Comparison of ENCODE assay signal across 19 cellular contexts in the genomic region with DNA sequence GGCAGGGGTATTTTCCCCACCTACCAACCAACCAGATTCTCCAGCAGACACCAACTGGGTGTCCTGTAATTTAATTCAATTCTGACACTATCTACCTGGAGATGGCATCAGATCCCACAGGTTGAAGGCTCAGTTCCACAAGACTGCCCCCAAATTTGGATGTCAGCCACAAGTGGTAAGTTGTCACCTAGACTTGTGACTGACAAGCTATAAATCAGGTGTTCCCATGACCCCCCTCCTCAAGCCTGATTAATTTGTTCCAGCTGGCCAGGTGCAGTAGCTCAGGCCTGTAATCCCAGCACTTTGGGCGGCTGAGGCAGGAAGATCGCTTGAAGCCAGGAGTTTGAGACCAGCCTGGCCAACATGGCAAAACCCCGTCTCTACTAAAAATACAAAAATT. TPM values are rescaled to one million over a fixed set of nuclear protein-coding genes. Genes with fewer than 3 reads are reported as not detected.
A peak's percentile ranks its signal among the peaks of the same experiment; 100 is the strongest.
DNase-seq lines count a peak whose midpoint lies in the region; ATAC-seq, FAIRE-seq and TF ChIP-seq lines count a peak whose summit lies in the region.
"Had no signal": no experiment of that assay in that cellular context is flagged by ENCODE, and none has a peak within 500 bp of the region (broad histone marks: within the 10 kb centered on the region; RNA-seq: fewer than 3 reads in every experiment).

No MANE protein-coding gene starts in this region.

- H4K20me1 ChIP-seq in K562 (replicated peaks; ENCODE audit: control insufficient read depth, insufficient read depth, low read length), result no peaks in the 10 kb centered on the region

- FAIRE-seq in K562 (lab: Jason Lieb, UNC), result no peak
- FAIRE-seq: A549, D721Med, H1, HepG2 had no signal

- in situ Hi-C loops in K562 (cut with MboI), result no loop called here

- H3K36me3 ChIP-seq in K562 (ENCODE audit: control insufficient read depth, insufficient read depth, low read length) (no peaks in the 10 kb centered on the region), thyroid gland (no peaks in the 10 kb centered on the region)

- POLR2A ChIA-PET in K562 (lab: Yijun Ruan, JAX), result interaction anchor here (1.7 kb wide), 1 partner anchor 11 kb away, joined by 4 read pairs; a partner anchor contains a TSS

- WGBS in K562 (ENCODE audit: insufficient coverage, low coverage, missing lambda C conversion rate), result 7% methylated on average over 3 of the region's 3 CpGs
- WGBS in thyroid gland, 2 donors, result 85 to 100% methylated on average over 3 of the region's 3 CpGs

- H2AFZ ChIP-seq in K562 (ENCODE audit: low read depth, low read length), result no peak overlapping the region

- H3K4me3 ChIP-seq in K562 (no peak overlapping the region), thyroid gland (replicated peaks in 1 of 3) (no peak overlapping the region)
- H3K4me3 ChIP-seq: A549 had no signal

- no peaks in the 10 kb centered on the region for H3K79me2 ChIP-seq in K562 (ENCODE audit: control insufficient read depth, insufficient read depth, low read length)

- H3K4me2 ChIP-seq in K562 (ENCODE audit: insufficient read depth, low read length), result no peak overlapping the region
- H3K4me2 ChIP-seq: A549 had no signal

- no peak for TF ChIP-seq EP300 in K562 (IDR thresholded peaks at IDR 0.05; ENCODE audit: low read length)

- intact Hi-C loops in K562 (cut with micrococcal nuclease), result no loop called here
- intact Hi-C loops in thyroid gland (cut with DNase I), result loop anchor here (10.0 kb wide), 1 partner anchor 327 kb away; no protein-coding TSS in a partner anchor

- H3K9me1 ChIP-seq in K562 (ENCODE audit: control insufficient read depth, insufficient read depth, low read length), result no peaks in the 10 kb centered on the region

- TF ChIP-seq POLR2A in K562 (conservative IDR thresholded peaks at IDR 0.05), result no peak
- TF ChIP-seq POLR2A in thyroid gland (IDR thresholded peaks at IDR 0.05), result no peak

- no peak for ATAC-seq in K562
- ATAC-seq: A549, HepG2 had no signal

- no TSS peak for BruUV-seq in K562 (replicated peaks; lab: Mats Ljungman, UMichigan)

- H3K27me3 ChIP-seq in K562 (ENCODE audit: control insufficient read depth in 2 of 2, insufficient read depth in 2 of 2, low read length in 2 of 2) (peaks cover 12 to 28% of the 10 kb centered on the region in 2 experiments), thyroid gland (no peaks in the 10 kb centered on the region)

- TF ChIP-seq CTCF in K562 (IDR thresholded peaks at IDR 0.05 in 2 of 3, conservative IDR thresholded peaks at IDR 0.05 in 1 of 3; ENCODE audit: insufficient read depth in 2 of 3, low read depth in 1 of 3, low read length in 3 of 3), result no peak
- no peak for TF ChIP-seq CTCF in thyroid gland (IDR thresholded peaks at IDR 0.05)

- no peak for TF ChIP-seq RAD21 in K562 (CRISPR knock-in tag; conservative IDR thresholded peaks at IDR 0.05 in 1 of 2, IDR thresholded peaks at IDR 0.05 in 1 of 2)

- H3K4me1 ChIP-seq in K562 (replicated peaks in 1 of 2; ENCODE audit: control insufficient read depth in 2 of 2, insufficient read depth in 2 of 2, low read length in 2 of 2) (no peaks in the 10 kb centered on the region; a peak in 1 of 5 replicates), thyroid gland (no peaks in the 10 kb centered on the region)
- H3K4me1 ChIP-seq: A549 had no signal

- H3K9me3 ChIP-seq in K562 (replicated peaks; ENCODE audit: control insufficient read depth, insufficient read depth, low read depth, low read length) (no peaks in the 10 kb centered on the region; the same call in 1 of the 2 replicates), thyroid gland (no peaks in the 10 kb centered on the region)

- H3K27ac ChIP-seq in K562 (ENCODE audit: extremely low read depth, low read depth, low read length), result no peak overlapping the region
- H3K27ac ChIP-seq in thyroid gland, result no peak overlapping the region
- H3K27ac ChIP-seq: 22Rv1, A549, C4-2B had no signal

- no peak overlapping the region for H3K9ac ChIP-seq in K562 (ENCODE audit: insufficient read depth in 1 of 2, low read depth in 2 of 2, low read length in 2 of 2)

- DNase-seq in NCI-H345 (lab: John Stamatoyannopoulos, UW) (peak; percentile 25), NCI-H345 treated with DMSO at 0.1 percent for 48 hours (lab: John Stamatoyannopoulos, UW; ENCODE audit: unreplicated experiment) (no peak), NCI-H69 (lab: John Stamatoyannopoulos, UW) (peak; percentile 7), K562 (ENCODE audit: extremely low read depth in 1 of 4, low spot score in 3 of 4) (no peak), thyroid gland (no peak), NCI-H1694 treated with DMSO at 0.1 percent for 48 hours (lab: John Stamatoyannopoulos, UW) (no peak), nucleus accumbens (lab: John Stamatoyannopoulos, UW) (no peak)
- DNase-seq: AML-193; Caco-2; CD4-positive, alpha-beta T cell; GF-D8; H9 had no signal

- CTCF ChIA-PET in K562 (lab: Yijun Ruan, JAX; ENCODE audit: low intra/inter-chr PET ratio), result no interaction called here

RNA-seq across cellular contexts. Expression of a gene that starts 10.6 kb away (rescaled TPM):
- 51.5 and 132 TPM in 2 replicates for total RNA-seq in K562 (2011; cell fraction: chromatin; rRNA removed; ENCODE audit: low replicate concordance)
- total RNA-seq in K562 (2011; cell fraction: nucleolus; rRNA removed), result 81.6 and 90.9 TPM in 2 replicates
- total RNA-seq in K562 (2011; cell fraction: nucleoplasm; rRNA removed), result 63.4 TPM in 2 replicates
- total RNA-seq in K562 (2014; rRNA removed), result 34.1 and 42.5 TPM in 2 replicates
- total RNA-seq in K562 (2014; rRNA removed; fragmentation: Illumina TruSeq; extraction: Trizol), result 9.0 and 10.9 TPM in 2 replicates
- 11.3 and 12.1 TPM in 2 replicates for total RNA-seq in K562 (2015; rRNA removed; fragmentation: Illumina TruSeq; extraction: Trizol)
- total RNA-seq in K562 (2021), result 38.1 and 41.3 TPM in 2 replicates
- 14.2 and 19.9 TPM in 2 replicates for polyA plus RNA-seq in K562 (2011; rRNA removed)
- polyA plus RNA-seq in K562 (2011; cell fraction: cytosol; rRNA removed), result 12.2 and 17.1 TPM in 2 replicates
- polyA plus RNA-seq in K562 (2011; cell fraction: nucleus; rRNA removed), result 161 and 209 TPM in 2 replicates
- 23.5 and 33.1 TPM in 2 replicates for polyA plus RNA-seq in K562 (2012)
- 14.8 and 20.5 TPM in 2 replicates for polyA plus RNA-seq in K562 (2014; fragmentation: Illumina TruSeq; extraction: Trizol)
- 1 to 10 TPM; 3.5 to 4.1 TPM for polyA plus RNA-seq in K562 (2014; fragmentation: Nextera tagmentation; extraction: Ambion mirVana)
- polyA plus RNA-seq in K562 (2014; rRNA removed), result 37.8 and 38.3 TPM in 2 replicates
- polyA minus RNA-seq in K562 (2011; rRNA and poly(A)+ RNA removed), result 3.4 and 5.9 TPM in 2 replicates
- 7.5 and 8.7 TPM in 2 replicates for polyA minus RNA-seq in K562 (2011; cell fraction: cytosol; rRNA and poly(A)+ RNA removed)
- polyA minus RNA-seq in K562 (2011; cell fraction: nucleus; rRNA and poly(A)+ RNA removed), result 20.7 and 21.9 TPM in 2 replicates
- total RNA-seq in thyroid gland, result 10 to 100 TPM in 3 of 4 donors, 1 to 10 TPM in 1; 7.9 to 17.8 (median 10.2) TPM

RNA-seq across cellular contexts. Expression of a gene that starts 16.0 kb away (rescaled TPM):
- total RNA-seq in K562 (2011; cell fraction: chromatin; rRNA removed; ENCODE audit: low replicate concordance), result not detected in 2 replicates
- not detected in 2 replicates for total RNA-seq in K562 (2011; cell fraction: nucleolus; rRNA removed)
- total RNA-seq in K562 (2011; cell fraction: nucleoplasm; rRNA removed), result not detected in 2 replicates
- total RNA-seq in K562 (2014; rRNA removed), result not detected in 2 replicates
- not detected in 2 replicates for total RNA-seq in K562 (2014; rRNA removed; fragmentation: Illumina TruSeq; extraction: Trizol)
- total RNA-seq in K562 (2015; rRNA removed; fragmentation: Illumina TruSeq; extraction: Trizol), result not detected in 2 replicates
- total RNA-seq in K562 (2021), result not detected in 2 replicates
- polyA plus RNA-seq in K562 (2011; rRNA removed), result not detected in 2 replicates
- polyA plus RNA-seq in K562 (2011; cell fraction: cytosol; rRNA removed), result not detected in 2 replicates
- not detected in 2 replicates for polyA plus RNA-seq in K562 (2011; cell fraction: nucleus; rRNA removed)
- not detected in 2 replicates for polyA plus RNA-seq in K562 (2012)
- polyA plus RNA-seq in K562 (2014; fragmentation: Illumina TruSeq; extraction: Trizol), result not detected in 2 replicates
- not detected for polyA plus RNA-seq in K562 (2014; fragmentation: Nextera tagmentation; extraction: Ambion mirVana)
- not detected in 2 replicates for polyA plus RNA-seq in K562 (2014; rRNA removed)
- polyA minus RNA-seq in K562 (2011; rRNA and poly(A)+ RNA removed), result not detected in 2 replicates
- polyA minus RNA-seq in K562 (2011; cell fraction: cytosol; rRNA and poly(A)+ RNA removed), result not detected in 2 replicates
- not detected in 2 replicates for polyA minus RNA-seq in K562 (2011; cell fraction: nucleus; rRNA and poly(A)+ RNA removed)
- total RNA-seq in thyroid gland, result not detected
- total RNA-seq: Caco-2; CD4-positive, alpha-beta T cell; H1; H9; HepG2 had no signal
- polyA plus RNA-seq: A549, BJ, H1, HepG2 had no signal

RNA-seq across cellular contexts. Expression of a gene that starts 26.9 kb away (rescaled TPM):
- total RNA-seq in K562 (2011; cell fraction: chromatin; rRNA removed; ENCODE audit: low replicate concordance), result 12.1 and 19.6 TPM in 2 replicates
- total RNA-seq in K562 (2011; cell fraction: nucleolus; rRNA removed), result 19.0 and 21.1 TPM in 2 replicates
- total RNA-seq in K562 (2011; cell fraction: nucleoplasm; rRNA removed), result 19.6 and 26.1 TPM in 2 replicates
- total RNA-seq in K562 (2014; rRNA removed) (132 and 171 TPM in 2 replicates), K562 (2014; rRNA removed; fragmentation: Illumina TruSeq; extraction: Trizol) (12.7 and 20.7 TPM in 2 replicates), K562 (2015; rRNA removed; fragmentation: Illumina TruSeq; extraction: Trizol) (46.4 and 51.5 TPM in 2 replicates), K562 (2021) (145 and 149 TPM in 2 replicates), thyroid gland (10 to 100 TPM; 49.4 to 90.9 (median 65.6) TPM)
- polyA plus RNA-seq in K562 (2011; rRNA removed) (31.8 and 46.6 TPM in 2 replicates), K562 (2014; fragmentation: Illumina TruSeq; extraction: Trizol) (32.4 and 69.0 TPM in 2 replicates), K562 (2014; fragmentation: Nextera tagmentation; extraction: Ambion mirVana) (1 to 10 TPM; 5.7 to 8.2 TPM), K562 (2014; rRNA removed) (96.7 and 123 TPM in 2 replicates)
- 50.1 and 125 TPM in 2 replicates for polyA plus RNA-seq in K562 (2011; cell fraction: cytosol; rRNA removed)
- polyA plus RNA-seq in K562 (2011; cell fraction: nucleus; rRNA removed), result 21.3 and 28.1 TPM in 2 replicates
- 85.2 and 92.8 TPM in 2 replicates for polyA plus RNA-seq in K562 (2012)
- 13.3 and 15.7 TPM in 2 replicates for polyA minus RNA-seq in K562 (2011; rRNA and poly(A)+ RNA removed)
- 37.6 and 41.4 TPM in 2 replicates for polyA minus RNA-seq in K562 (2011; cell fraction: cytosol; rRNA and poly(A)+ RNA removed)
- polyA minus RNA-seq in K562 (2011; cell fraction: nucleus; rRNA and poly(A)+ RNA removed), result 4.6 and 7.0 TPM in 2 replicates

RNA-seq across cellular contexts. Expression of a gene that starts 38.5 kb away (rescaled TPM):
- 0.30 TPM in 1 of 2 replicates, not detected in the other for total RNA-seq in K562 (2011; cell fraction: chromatin; rRNA removed; ENCODE audit: low replicate concordance)
- total RNA-seq in K562 (2011; cell fraction: nucleolus; rRNA removed), result 0.39 and 0.50 TPM in 2 replicates
- 0.22 TPM in 1 of 2 replicates, not detected in the other for total RNA-seq in K562 (2011; cell fraction: nucleoplasm; rRNA removed)
- total RNA-seq in K562 (2014; rRNA removed) (not detected in 2 replicates), K562 (2014; rRNA removed; fragmentation: Illumina TruSeq; extraction: Trizol) (not detected in 2 replicates), K562 (2015; rRNA removed; fragmentation: Illumina TruSeq; extraction: Trizol) (not detected in 2 replicates), K562 (2021) (not detected in 2 replicates), thyroid gland (1 to 10 TPM in 1 of 4 donors, under 1 TPM in 3; 0.27 to 1.9 (median 0.33) TPM)
- polyA plus RNA-seq in K562 (2011; rRNA removed) (0.12 and 0.15 TPM in 2 replicates), K562 (2014; fragmentation: Illumina TruSeq; extraction: Trizol) (not detected in 2 replicates), K562 (2014; fragmentation: Nextera tagmentation; extraction: Ambion mirVana) (not detected), K562 (2014; rRNA removed) (not detected in 2 replicates)
- polyA plus RNA-seq in K562 (2011; cell fraction: cytosol; rRNA removed), result 0.12 and 0.16 TPM in 2 replicates
- 0.38 and 0.51 TPM in 2 replicates for polyA plus RNA-seq in K562 (2011; cell fraction: nucleus; rRNA removed)
- 0.08 and 0.19 TPM in 2 replicates for polyA plus RNA-seq in K562 (2012)
- not detected in 2 replicates for polyA minus RNA-seq in K562 (2011; rRNA and poly(A)+ RNA removed)
- polyA minus RNA-seq in K562 (2011; cell fraction: cytosol; rRNA and poly(A)+ RNA removed), result not detected in 2 replicates
- not detected in 2 replicates for polyA minus RNA-seq in K562 (2011; cell fraction: nucleus; rRNA and poly(A)+ RNA removed)
- total RNA-seq: Caco-2; CD4-positive, alpha-beta T cell had no signal
- polyA plus RNA-seq: A549, BJ had no signal

RNA-seq across cellular contexts. Expression of a gene that starts 39.6 kb away (rescaled TPM):
- total RNA-seq in K562 (2011; cell fraction: chromatin; rRNA removed; ENCODE audit: low replicate concordance), result 0.97 TPM in 1 of 2 replicates, not detected in the other
- total RNA-seq in K562 (2011; cell fraction: nucleolus; rRNA removed), result 1.3 and 1.7 TPM in 2 replicates
- total RNA-seq in K562 (2011; cell fraction: nucleoplasm; rRNA removed), result 0.73 and 0.76 TPM in 2 replicates
- 3.0 and 3.5 TPM in 2 replicates for total RNA-seq in K562 (2014; rRNA removed)
- total RNA-seq in K562 (2014; rRNA removed; fragmentation: Illumina TruSeq; extraction: Trizol), result 0.11 TPM in 1 of 2 replicates, not detected in the other
- total RNA-seq in K562 (2015; rRNA removed; fragmentation: Illumina TruSeq; extraction: Trizol), result 0.57 and 1.2 TPM in 2 replicates
- total RNA-seq in K562 (2021), result 2.9 and 3.7 TPM in 2 replicates
- 0.22 and 0.33 TPM in 2 replicates for polyA plus RNA-seq in K562 (2011; rRNA removed)
- 0.28 and 1.6 TPM in 2 replicates for polyA plus RNA-seq in K562 (2011; cell fraction: cytosol; rRNA removed)
- 0.42 and 2.4 TPM in 2 replicates for polyA plus RNA-seq in K562 (2011; cell fraction: nucleus; rRNA removed)
- polyA plus RNA-seq in K562 (2012), result 2.7 TPM in 2 replicates
- polyA plus RNA-seq in K562 (2014; fragmentation: Illumina TruSeq; extraction: Trizol), result 0.55 and 2.6 TPM in 2 replicates
- polyA plus RNA-seq in K562 (2014; fragmentation: Nextera tagmentation; extraction: Ambion mirVana), result under 1 TPM; 0.11 to 0.13 TPM
- polyA plus RNA-seq in K562 (2014; rRNA removed), result 2.4 and 2.6 TPM in 2 replicates
- polyA minus RNA-seq in K562 (2011; rRNA and poly(A)+ RNA removed), result 0.14 TPM in 1 of 2 replicates, not detected in the other
- polyA minus RNA-seq in K562 (2011; cell fraction: cytosol; rRNA and poly(A)+ RNA removed), result not detected in 2 replicates
- polyA minus RNA-seq in K562 (2011; cell fraction: nucleus; rRNA and poly(A)+ RNA removed), result 0.94 and 1.1 TPM in 2 replicates
- under 1 TPM in 1 of 4 donors, not detected in 3; 0.56 TPM for total RNA-seq in thyroid gland

Comparison
In these comparisons a context has a peak if more than half of its experiments do, and no peak if none do; other contexts are left out.
1. DNase-seq: peak in NCI-H345 (single experiment) and NCI-H69 (single experiment); none in NCI-H345 treated with DMSO at 0.1 percent for 48 hours (single experiment), K562 (0 of 4), thyroid gland (0 of 2), NCI-H1694 treated with DMSO at 0.1 percent for 48 hours (single experiment) and nucleus accumbens (0 of 56).